In genomic region chr15:31080618-31081017, GRCh38 we compare ENCODE assay signal across 11 cellular contexts. TPM values are rescaled to one million over a fixed set of nuclear protein-coding genes. Genes with fewer than 3 reads are reported as not detected.
DNase-seq lines count a peak whose midpoint lies in the region; ATAC-seq, FAIRE-seq and TF ChIP-seq lines count a peak whose summit lies in the region.
"Had no signal": no experiment of that assay in that cellular context is flagged by ENCODE, and none has a peak within 500 bp of the region (broad histone marks: within the 10 kb centered on the region; RNA-seq: fewer than 3 reads in every experiment).

No MANE protein-coding gene starts in this region.

- H3K27ac Mint-ChIP-seq in T-helper 1 cell treated with Interleukin-12 subunit alpha and Interleukin-12 subunit beta and Interleukin-4 antibody, amounts not matched to agents 30 μg/mL and 1 μg/mL, for 36 hours, result no peak overlapping the region

- no peaks in the 10 kb centered on the region for H3K27me3 ChIP-seq in thymus (ENCODE audit: control insufficient read depth, insufficient read depth)

- peak; percentile 24 for ATAC-seq in mucosa of descending colon

- no peaks in the 10 kb centered on the region for H3K9me3 Mint-ChIP-seq in T-helper 1 cell treated with Interleukin-12 subunit alpha and Interleukin-12 subunit beta and Interleukin-4 antibody, amounts not matched to agents 30 μg/mL and 1 μg/mL, for 36 hours

- peaks cover 9% of the 10 kb centered on the region for H3K4me1 Mint-ChIP-seq in T-helper 1 cell treated with Interleukin-12 subunit alpha and Interleukin-12 subunit beta and Interleukin-4 antibody, amounts not matched to agents 30 μg/mL and 1 μg/mL, for 36 hours (ENCODE audit: low read depth)

- peaks cover 36% of the 10 kb centered on the region for H3K27me3 Mint-ChIP-seq in T-helper 1 cell treated with Interleukin-12 subunit alpha and Interleukin-12 subunit beta and Interleukin-4 antibody, amounts not matched to agents 30 μg/mL and 1 μg/mL, for 36 hours (ENCODE audit: low read depth)

- H3K4me3 ChIP-seq in mucosa of descending colon (no peak overlapping the region), thymus (ENCODE audit: low read length) (peak overlapping the region; percentile 39)
- H3K4me3 ChIP-seq: HAP-1 had no signal

- H3K36me3 ChIP-seq in mucosa of descending colon (ENCODE audit: low read depth) (no peaks in the 10 kb centered on the region), thymus (ENCODE audit: control insufficient read depth, insufficient read depth) (no peaks in the 10 kb centered on the region)
- H3K36me3 ChIP-seq: HAP-1 had no signal

- WGBS in thymus, result 15% methylated on average over 26 of the region's 26 CpGs

- H3K4me3 Mint-ChIP-seq in T-helper 1 cell treated with Interleukin-12 subunit alpha and Interleukin-12 subunit beta and Interleukin-4 antibody, amounts not matched to agents 30 μg/mL and 1 μg/mL, for 36 hours, result peak overlapping the region; percentile 39

- intact Hi-C loops in mucosa of descending colon (cut with DNase I, micrococcal nuclease), result no loop called here

- no peaks in the 10 kb centered on the region for H3K36me3 Mint-ChIP-seq in T-helper 1 cell treated with Interleukin-12 subunit alpha and Interleukin-12 subunit beta and Interleukin-4 antibody, amounts not matched to agents 30 μg/mL and 1 μg/mL, for 36 hours (ENCODE audit: low read depth)
- H3K36me3 Mint-ChIP-seq: brain had no signal

- peak; percentile 30 for DNase-seq in GM18507 (ENCODE audit: extremely low spot score, insufficient read length, low read depth)
- DNase-seq in effector CD8-positive, alpha-beta T cell (lab: John Stamatoyannopoulos, UW), result peak; percentile 28
- DNase-seq in mucosa of descending colon, result peak in 2 of 3 donors; percentile 41 to 50
- no peak for DNase-seq in dedifferentiated amniotic fluid mesenchymal stem cell (ENCODE audit: extremely low spot score)
- DNase-seq in cerebellar cortex (ENCODE audit: low spot score), result no peak
- no peak for DNase-seq in AG08395 (ENCODE audit: low spot score)

- peaks cover 25% of the 10 kb centered on the region for H3K4me1 ChIP-seq in mucosa of descending colon (ENCODE audit: low read depth)
- H3K4me1 ChIP-seq in thymus (ENCODE audit: control insufficient read depth, insufficient read depth, low read length), result peaks cover 20% of the 10 kb centered on the region

- H3K9me3 ChIP-seq in mucosa of descending colon (no peaks in the 10 kb centered on the region), thymus (ENCODE audit: control insufficient read depth) (no peaks in the 10 kb centered on the region)
- H3K9me3 ChIP-seq: HAP-1 had no signal

- no peak for FAIRE-seq in GM18507 (lab: Jason Lieb, UNC)

- H3K27ac ChIP-seq in thymus (ENCODE audit: low read depth), result no peak overlapping the region

- no peak for TF ChIP-seq CTCF in mucosa of descending colon (IDR thresholded peaks at IDR 0.05)

RNA-seq across cellular contexts. Expression of gene TRPM1, which starts 20.9 kb away (rescaled TPM):
- not detected for total RNA-seq in mucosa of descending colon
- polyA plus RNA-seq in thymus, result 0.02 TPM
- total RNA-seq: subcutaneous adipose tissue had no signal

Comparison
In these comparisons a context has a peak if more than half of its experiments do, and no peak if none do; other contexts are left out.
1. DNase-seq: peak in GM18507 (single experiment), effector CD8-positive, alpha-beta T cell (single experiment) and mucosa of descending colon (2 of 3); none in dedifferentiated amniotic fluid mesenchymal stem cell (single experiment), cerebellar cortex (single experiment) and AG08395 (single experiment).